ENCODE assay signal across 7 cellular contexts in genomic region chr3:118772036-118773030, GRCh38.
A peak's percentile ranks its signal among the peaks of the same experiment; 100 is the strongest.
DNase-seq lines count a peak whose midpoint lies in the region; ATAC-seq and TF ChIP-seq lines count a peak whose summit lies in the region.

No MANE protein-coding gene starts in this region.

- no peaks in the 10 kb centered on the region for H3K9me3 ChIP-seq in uterus

- TF ChIP-seq CTCF in neural crest cell (conservative IDR thresholded peaks at IDR 0.05) (no peak), uterus (IDR thresholded peaks at IDR 0.05) (no peak)

- H3K27me3 ChIP-seq in uterus = no peaks in the 10 kb centered on the region

- no peak overlapping the region for H3K27ac ChIP-seq in uterus

- intact Hi-C loops in uterus (cut with DNase I; ENCODE audit: low total_unique reads) = no loop called here

- H3K36me3 Mint-ChIP-seq in neural crest cell (ENCODE audit: low read depth) = no peaks in the 10 kb centered on the region

- H3K4me3 ChIP-seq in uterus = no peak overlapping the region

- H3K4me3 Mint-ChIP-seq in neural crest cell = no peak overlapping the region

- TF ChIP-seq POLR2A in uterus (IDR thresholded peaks at IDR 0.05) = no peak

- no peaks in the 10 kb centered on the region for H3K36me3 ChIP-seq in uterus

- peaks cover 11% of the 10 kb centered on the region for H3K4me1 Mint-ChIP-seq in neural crest cell

- peak; percentile 34 for DNase-seq in NCI-H748 (lab: John Stamatoyannopoulos, UW; ENCODE audit: unreplicated experiment)
- no peak for DNase-seq in neural crest cell (ENCODE audit: low read depth, low spot score)
- DNase-seq in kidney tubule cell (ENCODE audit: low spot score) = no peak
- DNase-seq in uterus = no peak
- no peak for DNase-seq in activated T-cell treated with anti-CD3 and anti-CD28 coated beads, Interleukin-2, amount 50 U/mL, for 48 hours

- peak overlapping the region; percentile 57 for H3K27ac Mint-ChIP-seq in neural crest cell (ENCODE audit: unreplicated experiment)

- H3K27me3 Mint-ChIP-seq in neural crest cell (ENCODE audit: low read depth) = no peaks in the 10 kb centered on the region

- H3K9me3 Mint-ChIP-seq in neural crest cell = peaks cover 6% of the 10 kb centered on the region

- ATAC-seq in GM19043 (IDR thresholded peaks at IDR 0.05; ENCODE audit: low read depth, unreplicated experiment) (peak; percentile 84), HG02852 (IDR thresholded peaks at IDR 0.05; ENCODE audit: unreplicated experiment) (peak; percentile 99)

- H3K4me1 ChIP-seq in uterus = no peaks in the 10 kb centered on the region
